9 cellular contexts compared by ENCODE assay signal in the genomic region with DNA sequence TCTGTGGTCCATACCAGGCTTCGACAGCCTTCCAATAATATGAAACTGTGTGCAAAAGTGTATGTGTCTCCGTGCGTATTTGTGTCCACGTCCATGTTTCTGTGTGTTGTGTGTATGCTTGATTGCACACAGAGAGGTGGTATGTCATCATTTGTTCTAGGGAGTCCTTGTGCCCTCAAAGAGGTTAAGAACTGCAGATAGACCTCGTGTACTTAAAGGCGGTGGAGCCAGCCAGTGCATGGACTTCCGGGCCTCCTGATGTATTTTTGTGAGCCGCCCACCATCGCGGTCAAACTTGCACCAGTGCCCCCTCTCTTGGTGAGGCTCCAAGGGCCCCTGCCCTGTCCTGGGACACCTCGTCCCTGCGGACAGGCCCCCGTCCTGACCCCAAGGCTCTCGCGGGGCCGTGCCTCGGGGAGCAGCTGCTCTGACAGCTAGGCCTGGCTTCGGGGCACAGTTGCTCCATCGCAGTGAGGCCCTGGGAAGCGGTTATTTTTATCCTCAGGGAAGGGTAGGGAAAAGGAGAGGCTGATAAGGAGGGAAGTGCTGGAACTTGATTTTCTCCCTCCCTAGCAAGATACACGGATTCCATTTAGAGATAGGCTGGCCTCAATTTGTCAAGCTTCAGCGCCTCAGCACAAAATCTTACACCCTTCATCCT. TPM values are rescaled to one million over a fixed set of nuclear protein-coding genes. Genes with fewer than 3 reads are reported as not detected.
A peak's percentile ranks its signal among the peaks of the same experiment; 100 is the strongest.
DNase-seq lines count a peak whose midpoint lies in the region; ATAC-seq, FAIRE-seq and TF ChIP-seq lines count a peak whose summit lies in the region.
"Had no signal": no experiment of that assay in that cellular context is flagged by ENCODE, and none has a peak within 500 bp of the region (broad histone marks: within the 10 kb centered on the region; RNA-seq: fewer than 3 reads in every experiment).

No MANE protein-coding gene starts in this region.

- H3K4me3 Mint-ChIP-seq in T-helper 1 cell treated with Interleukin-12 subunit alpha and Interleukin-12 subunit beta and Interleukin-4 antibody, amounts not matched to agents 30 μg/mL and 1 μg/mL, for 36 hours: peak overlapping the region; percentile 57
- H3K4me3 Mint-ChIP-seq in activated naive CD8-positive, alpha-beta T cell treated with anti-CD3 and anti-CD28 coated beads for 36 hours: peak overlapping the region; percentile 47
- peak overlapping the region; percentile 69 to 72 for H3K4me3 Mint-ChIP-seq in stimulated activated naive B cell treated with anti-CD40 and anti-IgM and Interleukin-4, amounts not matched to agents 10 μg/mL and 1 μg/mL and 100 μg/mL, for 72 hours

- H3K27ac Mint-ChIP-seq in T-helper 1 cell treated with Interleukin-12 subunit alpha and Interleukin-12 subunit beta and Interleukin-4 antibody, amounts not matched to agents 30 μg/mL and 1 μg/mL, for 36 hours: peak overlapping the region; percentile 1
- peak overlapping the region; percentile 66 for H3K27ac Mint-ChIP-seq in activated naive CD8-positive, alpha-beta T cell treated with anti-CD3 and anti-CD28 coated beads for 36 hours
- H3K27ac Mint-ChIP-seq in stimulated activated naive B cell treated with anti-CD40 and anti-IgM and Interleukin-4, amounts not matched to agents 10 μg/mL and 1 μg/mL and 100 μg/mL, for 72 hours: peak overlapping the region; percentile 82

- no peak overlapping the region for H3K9ac ChIP-seq in keratinocyte (ENCODE audit: control insufficient read depth, extremely low read depth, insufficient read depth, low read length)

- peaks cover 21% of the 10 kb centered on the region for H3K4me1 Mint-ChIP-seq in T-helper 1 cell treated with Interleukin-12 subunit alpha and Interleukin-12 subunit beta and Interleukin-4 antibody, amounts not matched to agents 30 μg/mL and 1 μg/mL, for 36 hours (ENCODE audit: low read depth)
- H3K4me1 Mint-ChIP-seq in activated naive CD8-positive, alpha-beta T cell treated with anti-CD3 and anti-CD28 coated beads for 36 hours: peaks cover 57% of the 10 kb centered on the region
- peaks cover 42 to 71% of the 10 kb centered on the region in 2 donors for H3K4me1 Mint-ChIP-seq in stimulated activated naive B cell treated with anti-CD40 and anti-IgM and Interleukin-4, amounts not matched to agents 10 μg/mL and 1 μg/mL and 100 μg/mL, for 72 hours

- H3K9me1 ChIP-seq in keratinocyte (ENCODE audit: control insufficient read depth, extremely low read depth, insufficient read depth, low read length): peaks cover 3% of the 10 kb centered on the region

- ATAC-seq in stimulated activated naive B cell treated with anti-CD40 and anti-IgM and Interleukin-4, amounts not matched to agents 10 μg/mL and 1 μg/mL and 100 μg/mL, for 72 hours (replicated peaks): no peak

- no peaks in the 10 kb centered on the region for H3K36me3 Mint-ChIP-seq in T-helper 1 cell treated with Interleukin-12 subunit alpha and Interleukin-12 subunit beta and Interleukin-4 antibody, amounts not matched to agents 30 μg/mL and 1 μg/mL, for 36 hours (ENCODE audit: low read depth)
- peaks cover 11% of the 10 kb centered on the region for H3K36me3 Mint-ChIP-seq in activated naive CD8-positive, alpha-beta T cell treated with anti-CD3 and anti-CD28 coated beads for 36 hours
- peaks cover 6 to 7% of the 10 kb centered on the region in 2 donors for H3K36me3 Mint-ChIP-seq in stimulated activated naive B cell treated with anti-CD40 and anti-IgM and Interleukin-4, amounts not matched to agents 10 μg/mL and 1 μg/mL and 100 μg/mL, for 72 hours

- no peaks in the 10 kb centered on the region for H3K27me3 ChIP-seq in keratinocyte (ENCODE audit: control insufficient read depth, extremely low read depth, insufficient read depth, low read length)

- peak overlapping the region; percentile 31 for H3K4me2 ChIP-seq in keratinocyte (ENCODE audit: control insufficient read depth, extremely low read depth, insufficient read depth, low read depth, low read length)

- H3K4me3 ChIP-seq in keratinocyte (ENCODE audit: control insufficient read depth in 2 of 3, extremely low read depth in 1 of 3, insufficient read depth in 2 of 3, low read depth in 1 of 3, low read length in 3 of 3): no peak overlapping the region

- no peaks in the 10 kb centered on the region for H3K36me3 ChIP-seq in keratinocyte (ENCODE audit: control insufficient read depth in 2 of 2, extremely low read depth in 1 of 2, insufficient read depth in 2 of 2, low read length in 2 of 2)

- peaks cover 57% of the 10 kb centered on the region for H3K27me3 Mint-ChIP-seq in T-helper 1 cell treated with Interleukin-12 subunit alpha and Interleukin-12 subunit beta and Interleukin-4 antibody, amounts not matched to agents 30 μg/mL and 1 μg/mL, for 36 hours (ENCODE audit: low read depth)
- peaks cover 19% of the 10 kb centered on the region for H3K27me3 Mint-ChIP-seq in activated naive CD8-positive, alpha-beta T cell treated with anti-CD3 and anti-CD28 coated beads for 36 hours
- H3K27me3 Mint-ChIP-seq in stimulated activated naive B cell treated with anti-CD40 and anti-IgM and Interleukin-4, amounts not matched to agents 10 μg/mL and 1 μg/mL and 100 μg/mL, for 72 hours: peaks cover 0 to 5% of the 10 kb centered on the region in 2 donors

- H2AFZ ChIP-seq in keratinocyte (ENCODE audit: control insufficient read depth, low read length): peak overlapping the region; percentile 67

- H3K9me3 Mint-ChIP-seq in T-helper 1 cell treated with Interleukin-12 subunit alpha and Interleukin-12 subunit beta and Interleukin-4 antibody, amounts not matched to agents 30 μg/mL and 1 μg/mL, for 36 hours: peaks cover 2% of the 10 kb centered on the region
- peaks cover 3% of the 10 kb centered on the region for H3K9me3 Mint-ChIP-seq in activated naive CD8-positive, alpha-beta T cell treated with anti-CD3 and anti-CD28 coated beads for 36 hours
- H3K9me3 Mint-ChIP-seq in stimulated activated naive B cell treated with anti-CD40 and anti-IgM and Interleukin-4, amounts not matched to agents 10 μg/mL and 1 μg/mL and 100 μg/mL, for 72 hours: no peaks in the 10 kb centered on the region

- peaks cover 27% of the 10 kb centered on the region for H3K4me1 ChIP-seq in keratinocyte (ENCODE audit: control insufficient read depth, extremely low read depth, insufficient read depth, low read length)

- no peak overlapping the region for H3K27ac ChIP-seq in keratinocyte (ENCODE audit: control insufficient read depth, insufficient read depth, low read length)

- dilution Hi-C loops in keratinocyte (cut with MboI; ENCODE audit: extremely low pct_ligation_motif_present, low sequenced_read_pairs): no loop called here

- FAIRE-seq in keratinocyte (lab: Jason Lieb, UNC): peak; percentile 44
- FAIRE-seq: A204.1 had no signal

- H3K9me3 ChIP-seq in keratinocyte (ENCODE audit: control insufficient read depth, low read depth, low read length): no peaks in the 10 kb centered on the region

- peaks cover 2% of the 10 kb centered on the region for H4K20me1 ChIP-seq in keratinocyte (ENCODE audit: control insufficient read depth, extremely low read depth, insufficient read depth, low read length)

- no peak for TF ChIP-seq CTCF in keratinocyte (optimal IDR thresholded peaks at IDR 0.05 in 1 of 3, IDR thresholded peaks at IDR 0.05 in 1 of 3, conservative IDR thresholded peaks at IDR 0.05 in 1 of 3; ENCODE audit: extremely low read depth in 1 of 3, insufficient read depth in 2 of 3, low read length in 3 of 3)

- H3K79me2 ChIP-seq in keratinocyte (ENCODE audit: control insufficient read depth, insufficient read depth, low read length): peaks cover 36% of the 10 kb centered on the region

- DNase-seq in T-helper 1 cell (no peak), keratinocyte (ENCODE audit: low read depth, low spot score) (no peak), NCI-H1105 treated with DMSO at 0.1 percent for 48 hours (lab: John Stamatoyannopoulos, UW) (no peak), NCI-H146 (lab: John Stamatoyannopoulos, UW) (no peak), ureter (ENCODE audit: low spot score) (no peak)
- no peak for DNase-seq in activated naive CD8-positive, alpha-beta T cell treated with anti-CD3 and anti-CD28 coated beads for 36 hours
- no peak for DNase-seq in stimulated activated naive B cell treated with anti-CD40 and anti-IgM and Interleukin-4, amounts not matched to agents 10 μg/mL and 1 μg/mL and 100 μg/mL, for 72 hours

RNA-seq across cellular contexts. Expression of a gene that starts 1.2 kb away (rescaled TPM):
- 10 to 100 TPM; 18.7 to 21.0 TPM for total RNA-seq in activated naive CD8-positive, alpha-beta T cell treated with anti-CD3 and anti-CD28 coated beads for 36 hours
- 55.6 to 82.1 TPM (median 73.7 TPM) in 3 replicates for polyA plus RNA-seq in keratinocyte
- 15.7 TPM for polyA plus RNA-seq in keratinocyte (2011; ENCODE audit: low read depth)
- polyA plus RNA-seq in keratinocyte (2011; cell fraction: cytosol; rRNA removed): 40.0 and 72.0 TPM in 2 replicates
- polyA plus RNA-seq in keratinocyte (2011; cell fraction: nucleus; rRNA removed): 95.6 and 96.2 TPM in 2 replicates
- polyA plus RNA-seq in keratinocyte (2012; ENCODE audit: low replicate concordance): 38.6 and 49.7 TPM in 2 replicates
- polyA minus RNA-seq in keratinocyte: 63.0 to 115 TPM (median 90.5 TPM) in 3 replicates
- 38.8 TPM for polyA minus RNA-seq in keratinocyte (2011; cell fraction: cytosol; rRNA and poly(A)+ RNA removed)
- 44.5 and 97.3 TPM in 2 replicates for polyA minus RNA-seq in keratinocyte (2011; cell fraction: nucleus; rRNA and poly(A)+ RNA removed)
- total RNA-seq in ureter: 78.4 TPM

Comparison
In these comparisons a context has a peak if more than half of its experiments do, and no peak if none do; other contexts are left out.
1. H3K27ac Mint-ChIP-seq: peak in every context shown above with its lines; median percentile 82 in stimulated activated naive B cell treated with anti-CD40 and anti-IgM and Interleukin-4, amounts not matched to agents 10 μg/mL and 1 μg/mL and 100 μg/mL, for 72 hours; 66 in activated naive CD8-positive, alpha-beta T cell treated with anti-CD3 and anti-CD28 coated beads for 36 hours; 1 in T-helper 1 cell treated with Interleukin-12 subunit alpha and Interleukin-12 subunit beta and Interleukin-4 antibody, amounts not matched to agents 30 μg/mL and 1 μg/mL, for 36 hours.